In genomic region chr16:70746708-70747424, GRCh38 we compare ENCODE assay signal across 8 cellular contexts. TPM values are rescaled to one million over a fixed set of nuclear protein-coding genes. Genes with fewer than 3 reads are reported as not detected.
DNase-seq lines count a peak whose midpoint lies in the region; ATAC-seq and TF ChIP-seq lines count a peak whose summit lies in the region.

No MANE protein-coding gene starts in this region.

- H3K9me3 ChIP-seq in RWPE2 (ENCODE audit: severe bottlenecking) = no peaks in the 10 kb centered on the region
- H3K9me3 ChIP-seq in naive thymus-derived CD4-positive, alpha-beta T cell (ENCODE audit: control insufficient read depth in 2 of 3, low read length in 3 of 3) = no peaks in the 10 kb centered on the region

- H3K36me3 ChIP-seq in RWPE2 (ENCODE audit: low read depth) = peaks cover 8% of the 10 kb centered on the region; the same call in 1 of the 2 replicates
- H3K36me3 ChIP-seq in naive thymus-derived CD4-positive, alpha-beta T cell (ENCODE audit: control insufficient read depth in 2 of 3, insufficient read depth in 3 of 3, low read length in 3 of 3) = peaks cover 0 to 52% (median 0%) of the 10 kb centered on the region in 3 experiments

- H3K27me3 ChIP-seq in RWPE2 (ENCODE audit: insufficient read depth, poor library complexity, severe bottlenecking) = no peaks in the 10 kb centered on the region
- no peaks in the 10 kb centered on the region for H3K27me3 ChIP-seq in naive thymus-derived CD4-positive, alpha-beta T cell (ENCODE audit: control insufficient read depth in 2 of 2, insufficient read depth in 2 of 2, low read length in 2 of 2)

- H3K36me3 Mint-ChIP-seq in naive thymus-derived CD4-positive, alpha-beta T cell = peaks cover 11 to 53% (median 23%) of the 10 kb centered on the region in 5 donors

- peak overlapping the region in 8 of 9 donors; percentile 61 to 93 (median 84) for H3K27ac Mint-ChIP-seq in naive thymus-derived CD4-positive, alpha-beta T cell

- DNase-seq in RWPE2 (ENCODE audit: low spot score) (peak; percentile 85), dermis blood vessel endothelial cell (peak; percentile 86), GM20000 (ENCODE audit: low spot score) (no peak)
- DNase-seq in naive thymus-derived CD4-positive, alpha-beta T cell = peak in 7 of 9 donors; percentile 37 to 71 (median 43)

- H3K4me3 ChIP-seq in RWPE2 (ENCODE audit: severe bottlenecking) = no peak overlapping the region
- H3K4me3 ChIP-seq in naive thymus-derived CD4-positive, alpha-beta T cell (ENCODE audit: low read length) = no peak overlapping the region

- peaks cover 44% of the 10 kb centered on the region for H3K4me1 ChIP-seq in RWPE2 (ENCODE audit: insufficient read depth, poor library complexity, severe bottlenecking)
- peaks cover 0 to 7% of the 10 kb centered on the region in 2 donors for H3K4me1 ChIP-seq in naive thymus-derived CD4-positive, alpha-beta T cell (ENCODE audit: control insufficient read depth in 2 of 2, insufficient read depth in 2 of 2, low read length in 2 of 2)

- intact Hi-C loops in naive thymus-derived CD4-positive, alpha-beta T cell (cut with micrococcal nuclease) = loop anchor here (1.0 kb wide), 1 partner anchor 10 kb away; no protein-coding TSS in a partner anchor

- CTCF ChIA-PET in naive thymus-derived CD4-positive, alpha-beta T cell (lab: Charles Lee) = interaction anchor here (1.4 to 2.1 kb wide), 2 partner anchors 11 to 24 kb away, joined by 4 read pairs; no protein-coding TSS in a partner anchor

- TF ChIP-seq CTCF in 22Rv1 (IDR thresholded peaks at IDR 0.05) (no peak), RWPE2 (IDR thresholded peaks at IDR 0.05; ENCODE audit: poor library complexity, severe bottlenecking) (no peak), GM20000 (IDR thresholded peaks at IDR 0.05; ENCODE audit: extremely low read depth, missing control alignments) (no peak)

- peaks cover 12 to 56% (median 20%) of the 10 kb centered on the region in 7 donors for H3K4me1 Mint-ChIP-seq in naive thymus-derived CD4-positive, alpha-beta T cell

- H3K27me3 Mint-ChIP-seq in naive thymus-derived CD4-positive, alpha-beta T cell = no peaks in the 10 kb centered on the region

- ATAC-seq in GM19463 (IDR thresholded peaks at IDR 0.05; ENCODE audit: unreplicated experiment) (peak; percentile 63), RWPE2 (ENCODE audit: low read depth) (peak; percentile 83), GM21390 (IDR thresholded peaks at IDR 0.05; ENCODE audit: unreplicated experiment) (no peak), HG02759 (IDR thresholded peaks at IDR 0.05; ENCODE audit: unreplicated experiment) (no peak)
- ATAC-seq in naive thymus-derived CD4-positive, alpha-beta T cell = peak; percentile 55

- H3K9me3 Mint-ChIP-seq in naive thymus-derived CD4-positive, alpha-beta T cell = peaks cover 0 to 4% (median 0%) of the 10 kb centered on the region in 11 donors

- peak overlapping the region in 2 of 10 donors; percentile 56 to 57 for H3K4me3 Mint-ChIP-seq in naive thymus-derived CD4-positive, alpha-beta T cell

- H3K27ac ChIP-seq in 22Rv1 (peak overlapping the region; percentile 58), RWPE2 (ENCODE audit: poor library complexity, severe bottlenecking) (peak overlapping the region; percentile 85)
- no peak overlapping the region for H3K27ac ChIP-seq in naive thymus-derived CD4-positive, alpha-beta T cell (ENCODE audit: low read depth, low read length)

- POLR2A ChIA-PET in naive thymus-derived CD4-positive, alpha-beta T cell (lab: Charles Lee) = interaction anchor here (1.3 to 1.6 kb wide), 2 partner anchors 9 to 12 kb away, joined by 5 to 11 read pairs; no protein-coding TSS in a partner anchor

RNA-seq across cellular contexts. Expression of gene VAC14, which starts 54.1 kb away (rescaled TPM):
- total RNA-seq in dermis blood vessel endothelial cell = 20.6 and 40.4 TPM in 2 replicates
- 10 to 100 TPM; 36.7 to 47.1 (median 45.9) TPM for total RNA-seq in naive thymus-derived CD4-positive, alpha-beta T cell
- 10 to 100 TPM; 29.2 to 61.2 TPM for polyA plus RNA-seq in naive thymus-derived CD4-positive, alpha-beta T cell

Comparison
In these comparisons a context has a peak if more than half of its experiments do, and no peak if none do; other contexts are left out.
1. ATAC-seq: peak in GM19463 (single experiment), RWPE2 (single experiment) and naive thymus-derived CD4-positive, alpha-beta T cell (single experiment); none in GM21390 (single experiment) and HG02759 (single experiment).